ENCODE assay signal across 2 cellular contexts in the genomic region with DNA sequence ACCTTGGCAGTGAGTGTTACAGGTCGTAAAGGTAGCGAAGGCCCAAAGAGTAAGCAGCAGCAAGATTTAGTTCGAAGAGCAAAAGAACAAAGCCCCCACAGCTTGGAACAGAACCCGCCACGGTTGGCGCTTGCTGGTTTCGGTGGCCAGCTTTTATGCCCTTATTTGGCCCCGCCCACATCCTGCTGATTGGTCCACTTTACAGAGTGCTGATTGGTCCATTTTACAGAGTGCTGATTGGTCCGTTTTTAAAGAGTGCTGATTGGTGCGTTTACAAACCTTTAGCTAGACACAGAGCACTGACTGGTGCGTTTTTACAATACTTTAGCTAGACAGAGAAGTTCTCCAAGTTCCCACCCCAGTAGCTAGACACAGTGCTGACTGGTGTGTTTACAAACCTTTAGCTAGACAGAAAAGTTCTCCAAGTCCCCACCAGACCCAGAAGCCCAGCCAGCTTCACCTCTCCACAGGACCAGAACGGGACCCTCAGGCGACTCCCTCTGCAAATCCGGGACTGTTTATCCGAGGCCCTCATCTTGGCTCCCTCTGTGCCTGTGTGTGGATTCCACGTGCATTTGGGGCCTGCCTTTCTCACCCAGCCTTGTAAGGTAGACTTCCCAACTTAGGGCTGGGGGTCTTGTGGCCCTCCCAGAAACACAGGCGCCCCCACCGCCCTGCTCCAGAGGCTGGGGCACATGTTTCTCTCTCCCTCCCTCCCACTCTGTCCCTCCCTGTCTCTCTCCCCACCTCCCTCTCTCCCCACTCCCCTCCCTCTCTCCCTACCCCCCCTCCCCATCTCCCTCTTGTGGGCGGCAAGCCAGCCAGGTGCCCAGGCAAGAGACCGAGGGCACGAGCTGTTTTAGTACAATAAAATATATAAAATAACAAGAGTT.
TF ChIP-seq lines count a peak whose summit lies in the region.

No MANE protein-coding gene starts in this region.

TF ChIP-seq in A549, 52 proteins besides CTCF, POLR2A, EP300 and RAD21:
- TF ChIP-seq CBX2 (IDR thresholded peaks at IDR 0.05; ENCODE audit: borderline replicate concordance, low read depth) (no peak), MAFK (IDR thresholded peaks at IDR 0.05; ENCODE audit: partially characterized antibody) (peak; percentile 74), ZFP36 (IDR thresholded peaks at IDR 0.05; ENCODE audit: borderline replicate concordance, partially characterized antibody) (no peak)

TF ChIP-seq in K562, 482 proteins besides CTCF, POLR2A, EP300 and RAD21:
- no peak for TF ChIP-seq ZNF780A (CRISPR knock-in tag; IDR thresholded peaks at IDR 0.05)
- no peak for TF ChIP-seq RBM15 (IDR thresholded peaks at IDR 0.05; ENCODE audit: insufficient read depth, low read length)
- peak; percentile 80 for TF ChIP-seq ZNF316 (IDR thresholded peaks at IDR 0.05)
- TF ChIP-seq C11orf30 (IDR thresholded peaks at IDR 0.05; ENCODE audit: low read depth): peak; percentile 62
- TF ChIP-seq ZNF197 (CRISPR knock-in tag; IDR thresholded peaks at IDR 0.05; ENCODE audit: low read depth): no peak
- TF ChIP-seq, protein P1, sequence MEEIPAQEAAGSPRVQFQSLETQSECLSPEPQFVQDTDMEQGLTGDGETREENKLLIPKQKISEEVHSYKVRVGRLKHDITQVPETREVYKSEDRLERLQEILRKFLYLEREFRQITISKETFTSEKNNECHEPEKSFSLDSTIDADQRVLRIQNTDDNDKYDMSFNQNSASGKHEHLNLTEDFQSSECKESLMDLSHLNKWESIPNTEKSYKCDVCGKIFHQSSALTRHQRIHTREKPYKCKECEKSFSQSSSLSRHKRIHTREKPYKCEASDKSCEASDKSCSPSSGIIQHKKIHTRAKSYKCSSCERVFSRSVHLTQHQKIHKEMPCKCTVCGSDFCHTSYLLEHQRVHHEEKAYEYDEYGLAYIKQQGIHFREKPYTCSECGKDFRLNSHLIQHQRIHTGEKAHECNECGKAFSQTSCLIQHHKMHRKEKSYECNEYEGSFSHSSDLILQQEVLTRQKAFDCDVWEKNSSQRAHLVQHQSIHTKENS (CRISPR knock-in tag; IDR thresholded peaks at IDR 0.05): no peak
- TF ChIP-seq NFYB (IDR thresholded peaks at IDR 0.05; ENCODE audit: extremely low read depth, insufficient read length): peak; percentile 80
- TF ChIP-seq, protein P2, sequence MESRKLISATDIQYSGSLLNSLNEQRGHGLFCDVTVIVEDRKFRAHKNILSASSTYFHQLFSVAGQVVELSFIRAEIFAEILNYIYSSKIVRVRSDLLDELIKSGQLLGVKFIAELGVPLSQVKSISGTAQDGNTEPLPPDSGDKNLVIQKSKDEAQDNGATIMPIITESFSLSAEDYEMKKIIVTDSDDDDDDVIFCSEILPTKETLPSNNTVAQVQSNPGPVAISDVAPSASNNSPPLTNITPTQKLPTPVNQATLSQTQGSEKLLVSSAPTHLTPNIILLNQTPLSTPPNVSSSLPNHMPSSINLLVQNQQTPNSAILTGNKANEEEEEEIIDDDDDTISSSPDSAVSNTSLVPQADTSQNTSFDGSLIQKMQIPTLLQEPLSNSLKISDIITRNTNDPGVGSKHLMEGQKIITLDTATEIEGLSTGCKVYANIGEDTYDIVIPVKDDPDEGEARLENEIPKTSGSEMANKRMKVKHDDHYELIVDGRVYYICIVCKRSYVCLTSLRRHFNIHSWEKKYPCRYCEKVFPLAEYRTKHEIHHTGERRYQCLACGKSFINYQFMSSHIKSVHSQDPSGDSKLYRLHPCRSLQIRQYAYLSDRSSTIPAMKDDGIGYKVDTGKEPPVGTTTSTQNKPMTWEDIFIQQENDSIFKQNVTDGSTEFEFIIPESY (CRISPR knock-in tag; IDR thresholded peaks at IDR 0.05): peak; percentile 90
- peak in 1 of 2 experiments; percentile 87; a peak in 2 of 4 replicates for TF ChIP-seq SRF (CRISPR knock-in tag; IDR thresholded peaks at IDR 0.05)
- TF ChIP-seq CC2D1A (IDR thresholded peaks at IDR 0.05): peak; percentile 40; the same call in 1 of the 2 replicates
- TF ChIP-seq, protein P3, sequence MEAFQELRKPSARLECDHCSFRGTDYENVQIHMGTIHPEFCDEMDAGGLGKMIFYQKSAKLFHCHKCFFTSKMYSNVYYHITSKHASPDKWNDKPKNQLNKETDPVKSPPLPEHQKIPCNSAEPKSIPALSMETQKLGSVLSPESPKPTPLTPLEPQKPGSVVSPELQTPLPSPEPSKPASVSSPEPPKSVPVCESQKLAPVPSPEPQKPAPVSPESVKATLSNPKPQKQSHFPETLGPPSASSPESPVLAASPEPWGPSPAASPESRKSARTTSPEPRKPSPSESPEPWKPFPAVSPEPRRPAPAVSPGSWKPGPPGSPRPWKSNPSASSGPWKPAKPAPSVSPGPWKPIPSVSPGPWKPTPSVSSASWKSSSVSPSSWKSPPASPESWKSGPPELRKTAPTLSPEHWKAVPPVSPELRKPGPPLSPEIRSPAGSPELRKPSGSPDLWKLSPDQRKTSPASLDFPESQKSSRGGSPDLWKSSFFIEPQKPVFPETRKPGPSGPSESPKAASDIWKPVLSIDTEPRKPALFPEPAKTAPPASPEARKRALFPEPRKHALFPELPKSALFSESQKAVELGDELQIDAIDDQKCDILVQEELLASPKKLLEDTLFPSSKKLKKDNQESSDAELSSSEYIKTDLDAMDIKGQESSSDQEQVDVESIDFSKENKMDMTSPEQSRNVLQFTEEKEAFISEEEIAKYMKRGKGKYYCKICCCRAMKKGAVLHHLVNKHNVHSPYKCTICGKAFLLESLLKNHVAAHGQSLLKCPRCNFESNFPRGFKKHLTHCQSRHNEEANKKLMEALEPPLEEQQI (IDR thresholded peaks at IDR 0.05): peak; percentile 54; the same call in 1 of the 2 replicates
- TF ChIP-seq TCF7L2 (IDR thresholded peaks at IDR 0.05; ENCODE audit: low read depth, low read length): no peak
- peak; percentile 28; the same call in 1 of the 2 replicates for TF ChIP-seq MAFG (tag; conservative IDR thresholded peaks at IDR 0.05)
